Comparison of ENCODE assay signal across 15 cellular contexts in genomic region chr10:75532253-75532924, GRCh38.
DNase-seq lines count a peak whose midpoint lies in the region; ATAC-seq, FAIRE-seq and TF ChIP-seq lines count a peak whose summit lies in the region.
"Had no signal": no experiment of that assay in that cellular context is flagged by ENCODE, and none has a peak within 500 bp of the region (broad histone marks: within the 10 kb centered on the region; RNA-seq: fewer than 3 reads in every experiment).

No MANE protein-coding gene starts in this region.

- H3K27me3 ChIP-seq in bronchial epithelial cell (ENCODE audit: control insufficient read depth, insufficient read depth, low read length), result no peaks in the 10 kb centered on the region
- H3K27me3 ChIP-seq: neural progenitor cell had no signal

- H3K4me1 ChIP-seq in kidney (ENCODE audit: control insufficient read depth in 1 of 2, insufficient read depth in 1 of 2, low read depth in 1 of 2, low read length in 2 of 2), result no peaks in the 10 kb centered on the region

- DNase-seq in NB4 (ENCODE audit: low read depth) (peak; percentile 67), bronchial epithelial cell (ENCODE audit: low read depth) (peak; percentile 82), omental fat pad (ENCODE audit: low spot score) (no peak), kidney (no peak), NCI-H774 (lab: John Stamatoyannopoulos, UW) (no peak)
- DNase-seq in activated CD8-positive, alpha-beta memory T cell treated with anti-CD3 and anti-CD28 coated beads, Interleukin-2, amount 50 U/mL, for 4 hours, result no peak
- DNase-seq: activated CD4-positive, alpha-beta T cell treated with anti-CD3 and anti-CD28 coated beads, Interleukin-2, amount 10 ng/mL, durations not matched to agents 24 days and 14 days; CD4-positive, alpha-beta memory T cell; effector CD8-positive, alpha-beta T cell had no signal

- H3K9ac ChIP-seq in kidney (ENCODE audit: low read length in 2 of 2), result no peak overlapping the region
- H3K9ac ChIP-seq: neural progenitor cell had no signal

- no peak overlapping the region for H3K4me3 ChIP-seq in NB4 (ENCODE audit: low read depth, low read length)
- H3K4me3 ChIP-seq in bronchial epithelial cell (ENCODE audit: low read depth, low read length), result no peak overlapping the region
- H3K4me3 ChIP-seq in kidney (ENCODE audit: low read length in 2 of 2), result no peak overlapping the region
- H3K4me3 ChIP-seq: neural progenitor cell had no signal

- H3K36me3 ChIP-seq in bronchial epithelial cell (ENCODE audit: control insufficient read depth, insufficient read depth, low read length), result no peaks in the 10 kb centered on the region
- no peaks in the 10 kb centered on the region for H3K36me3 ChIP-seq in kidney (ENCODE audit: control insufficient read depth in 1 of 2, insufficient read depth in 2 of 2, low read length in 2 of 2)
- H3K36me3 ChIP-seq: neural progenitor cell had no signal

- no peaks in the 10 kb centered on the region for H3K9me3 ChIP-seq in kidney (ENCODE audit: control insufficient read depth in 1 of 2, low read length in 2 of 2)

- intact Hi-C loops in kidney (cut with DNase I), result no loop called here

- TF ChIP-seq CTCF in NB4 (IDR thresholded peaks at IDR 0.05; ENCODE audit: low read depth, low read length), result no peak
- TF ChIP-seq CTCF in bronchial epithelial cell (IDR thresholded peaks at IDR 0.05; ENCODE audit: insufficient read depth, low read length, severe bottlenecking), result no peak
- no peak for TF ChIP-seq CTCF in omental fat pad (IDR thresholded peaks at IDR 0.05)
- no peak for TF ChIP-seq CTCF in kidney (IDR thresholded peaks at IDR 0.05; ENCODE audit: borderline replicate concordance, extremely low read depth, insufficient read depth)

- no peak overlapping the region for H3K27ac ChIP-seq in kidney (ENCODE audit: low read depth in 2 of 2, low read length in 2 of 2)
- H3K27ac ChIP-seq: neural progenitor cell had no signal

- peak; percentile 57 for ATAC-seq in GM18498 (IDR thresholded peaks at IDR 0.05; ENCODE audit: unreplicated experiment)
- ATAC-seq in omental fat pad (ENCODE audit: low FRiP score), result peak; percentile 26
- no peak for ATAC-seq in GM18907 (IDR thresholded peaks at IDR 0.05; ENCODE audit: unreplicated experiment)
- ATAC-seq: HCT116 had no signal

- no peak for FAIRE-seq in bronchial epithelial cell (lab: Jason Lieb, UNC)
- no peak for FAIRE-seq in kidney (lab: Jason Lieb, UNC)
- FAIRE-seq: G401.6, GM18507 had no signal

- TF ChIP-seq POLR2A in NB4 (IDR thresholded peaks at IDR 0.05; ENCODE audit: extremely low read depth, insufficient read length), result no peak

Comparison
In these comparisons a context has a peak if more than half of its experiments do, and no peak if none do; other contexts are left out.
1. DNase-seq: peak in NB4 (single experiment) and bronchial epithelial cell (single experiment); none in omental fat pad (single experiment), activated CD8-positive, alpha-beta memory T cell treated with anti-CD3 and anti-CD28 coated beads, Interleukin-2, amount 50 U/mL, for 4 hours (single experiment), kidney (single experiment) and NCI-H774 (single experiment).